In genomic region chr11:133907216-133907615, GRCh38 we compare ENCODE assay signal across 22 cellular contexts. TPM values are rescaled to one million over a fixed set of nuclear protein-coding genes. Genes with fewer than 3 reads are reported as not detected.
DNase-seq lines count a peak whose midpoint lies in the region; ATAC-seq and TF ChIP-seq lines count a peak whose summit lies in the region.
"Had no signal": no experiment of that assay in that cellular context is flagged by ENCODE, and none has a peak within 500 bp of the region (broad histone marks: within the 10 kb centered on the region; RNA-seq: fewer than 3 reads in every experiment).

No MANE protein-coding gene starts in this region.

- TF ChIP-seq CTCF in CD14-positive monocyte (IDR thresholded peaks at IDR 0.05) (no peak), glutamatergic neuron (IDR thresholded peaks at IDR 0.05; ENCODE audit: partially characterized antibody, unreplicated experiment) (no peak), neural crest cell (conservative IDR thresholded peaks at IDR 0.05) (no peak)

- DNase-seq in activated effector memory CD4-positive, alpha-beta T cell treated with anti-CD3 and anti-CD28 coated beads, Interleukin-2, amount 50 U/mL, for 16 hours: peak; percentile 38
- DNase-seq in activated effector memory CD4-positive, alpha-beta T cell treated with Interleukin-2 at 50 U/mL for 16 hours: no peak
- DNase-seq in CD14-positive monocyte (ENCODE audit: low spot score) (peak; percentile 35), glutamatergic neuron (peak; percentile 14), neural crest cell (ENCODE audit: low read depth, low spot score) (no peak), DMS79 treated with DMSO at 0.1 percent for 48 hours (lab: John Stamatoyannopoulos, UW) (no peak)
- DNase-seq in activated CD8-positive, alpha-beta memory T cell treated with anti-CD3 and anti-CD28 coated beads, Interleukin-2, amount 50 U/mL, for 48 hours: no peak
- DNase-seq: 8988T; ACHN; AML-193; BE2C; Calu3; CD4-positive, alpha-beta memory T cell; COR-L47; DMS53; DND-41; H9; HFFc6 had no signal

- intact Hi-C loops in CD14-positive monocyte (cut with micrococcal nuclease): no loop called here

- H3K4me1 Mint-ChIP-seq in CD14-positive monocyte (no peaks in the 10 kb centered on the region), glutamatergic neuron (ENCODE audit: low read depth, unreplicated experiment) (peaks cover 3% of the 10 kb centered on the region), neural crest cell (no peaks in the 10 kb centered on the region)
- H3K4me1 Mint-ChIP-seq: CD4-positive, alpha-beta memory T cell; GM23338; H9 had no signal

- H3K27ac Mint-ChIP-seq in CD14-positive monocyte (no peak overlapping the region), glutamatergic neuron (ENCODE audit: unreplicated experiment) (no peak overlapping the region), neural crest cell (ENCODE audit: unreplicated experiment) (peak overlapping the region; percentile 21)
- H3K27ac Mint-ChIP-seq: GM23338, H9, HFFc6 had no signal

- no peak for ATAC-seq in HG03280 (IDR thresholded peaks at IDR 0.05; ENCODE audit: unreplicated experiment)
- ATAC-seq: A549, GM12878, GM23338 had no signal

- H3K4me3 Mint-ChIP-seq in CD14-positive monocyte: no peak overlapping the region
- no peak overlapping the region for H3K4me3 Mint-ChIP-seq in glutamatergic neuron (ENCODE audit: unreplicated experiment)
- H3K4me3 Mint-ChIP-seq in neural crest cell: no peak overlapping the region
- H3K4me3 Mint-ChIP-seq: GM23338, H9, HFFc6 had no signal

- H3K27me3 Mint-ChIP-seq in CD14-positive monocyte (ENCODE audit: low read depth in 3 of 3): peaks cover 0 to 1% (median 0%) of the 10 kb centered on the region in 3 donors
- peaks cover 12% of the 10 kb centered on the region for H3K27me3 Mint-ChIP-seq in glutamatergic neuron (ENCODE audit: unreplicated experiment)
- no peaks in the 10 kb centered on the region for H3K27me3 Mint-ChIP-seq in neural crest cell (ENCODE audit: low read depth)
- H3K27me3 Mint-ChIP-seq: CD4-positive, alpha-beta memory T cell had no signal

- H3K36me3 Mint-ChIP-seq in CD14-positive monocyte (no peaks in the 10 kb centered on the region), glutamatergic neuron (ENCODE audit: unreplicated experiment) (peaks cover 14% of the 10 kb centered on the region), neural crest cell (ENCODE audit: low read depth) (no peaks in the 10 kb centered on the region)

- H3K9me3 Mint-ChIP-seq in CD14-positive monocyte (peaks cover 0 to 6% (median 0%) of the 10 kb centered on the region in 7 donors), glutamatergic neuron (ENCODE audit: unreplicated experiment) (peaks cover 22% of the 10 kb centered on the region), neural crest cell (peaks cover 2% of the 10 kb centered on the region)
- H3K9me3 Mint-ChIP-seq: CD4-positive, alpha-beta memory T cell; GM23338; H9 had no signal

RNA-seq across cellular contexts. Expression of gene IGSF9B, which starts 49.6 kb away (rescaled TPM):
- not detected for polyA plus RNA-seq in CD14-positive monocyte
- 209 TPM for total RNA-seq in glutamatergic neuron (ENCODE audit: unreplicated experiment)
- 10.4 and 12.9 TPM in 2 replicates for total RNA-seq in neural crest cell
- total RNA-seq: HFFc6 had no signal

Comparison
In these comparisons a context has a peak if more than half of its experiments do, and no peak if none do; other contexts are left out.
1. DNase-seq: peak in activated effector memory CD4-positive, alpha-beta T cell treated with anti-CD3 and anti-CD28 coated beads, Interleukin-2, amount 50 U/mL, for 16 hours (single experiment), CD14-positive monocyte (single experiment) and glutamatergic neuron (single experiment); none in activated effector memory CD4-positive, alpha-beta T cell treated with Interleukin-2 at 50 U/mL for 16 hours (single experiment), neural crest cell (single experiment), activated CD8-positive, alpha-beta memory T cell treated with anti-CD3 and anti-CD28 coated beads, Interleukin-2, amount 50 U/mL, for 48 hours (single experiment) and DMS79 treated with DMSO at 0.1 percent for 48 hours (single experiment).
2. RNA of gene IGSF9B, which starts 49.6 kb away (total RNA-seq): 209 TPM in glutamatergic neuron (single experiment); 10.4 to 12.9 TPM in neural crest cell; every median in the first group is over 10 times any median in the second.